ENCODE assay signal across 20 cellular contexts in the genomic region with DNA sequence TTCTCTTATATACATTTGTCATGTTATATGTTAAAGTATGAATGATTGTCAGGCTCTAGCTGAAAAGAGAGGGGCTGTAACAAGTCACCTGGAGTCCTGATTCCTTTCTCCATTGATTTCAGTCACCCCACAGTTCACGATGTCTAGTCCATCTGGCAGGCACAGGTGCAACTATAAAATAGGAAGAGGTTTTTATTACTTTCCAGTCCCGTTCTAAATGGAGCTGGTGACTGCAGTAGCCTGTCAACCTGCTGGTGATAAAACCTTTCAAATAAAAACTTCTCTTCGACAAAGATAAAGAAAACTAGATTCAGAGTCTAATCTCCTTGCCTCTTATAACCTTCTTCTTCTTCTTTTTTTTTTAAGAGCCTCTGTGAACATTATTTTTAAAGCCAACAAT.
"Had no signal": no experiment of that assay in that cellular context is flagged by ENCODE, and none has a peak within 500 bp of the region (broad histone marks: within the 10 kb centered on the region; RNA-seq: fewer than 3 reads in every experiment).

No MANE protein-coding gene starts in this region.

- ATAC-seq: activated T-helper 17 cell treated with anti-CD3 and anti-CD28 coated beads, Interleukin-2, amount 50 U/mL, for 72 hours; lower lobe of right lung; stimulated activated naive CD8-positive, alpha-beta T cell treated with anti-CD3 and anti-CD28 coated beads, Interleukin-15, Interleukin-2, amounts not matched to agents 100 U/mL and 50 U/mL, for 24 hours had no signal

- H3K4me1 ChIP-seq: lower lobe of right lung, tibial artery had no signal

- H3K27me3 Mint-ChIP-seq: activated B cell treated with CpG ODN at 0.5 μM for 24 hours; activated CD4-positive, alpha-beta memory T cell treated with anti-CD3 and anti-CD28 coated beads for 36 hours; activated naive CD8-positive, alpha-beta T cell treated with anti-CD3 and anti-CD28 coated beads for 36 hours; activated T-helper 17 cell treated with anti-CD3 and anti-CD28 coated beads, Interleukin-2, amount 50 U/mL, for 72 hours had no signal

- H3K36me3 Mint-ChIP-seq: activated CD4-positive, alpha-beta memory T cell treated with anti-CD3 and anti-CD28 coated beads for 36 hours; activated naive CD8-positive, alpha-beta T cell treated with anti-CD3 and anti-CD28 coated beads for 36 hours had no signal

- H3K4me3 Mint-ChIP-seq: activated B cell treated with CpG ODN at 0.5 μM for 24 hours; activated CD4-positive, alpha-beta memory T cell treated with anti-CD3 and anti-CD28 coated beads for 36 hours; activated naive CD8-positive, alpha-beta T cell treated with anti-CD3 and anti-CD28 coated beads for 36 hours; activated T-helper 17 cell treated with anti-CD3 and anti-CD28 coated beads, Interleukin-2, amount 50 U/mL, for 72 hours had no signal

- H3K9me3 ChIP-seq: lower lobe of right lung, tibial artery had no signal

- H3K27me3 ChIP-seq: cardiac muscle cell, tibial artery had no signal

- H3K4me3 ChIP-seq: cardiac muscle cell, lower lobe of right lung, tibial artery had no signal

- H3K36me3 ChIP-seq: cardiac muscle cell, lower lobe of right lung, tibial artery had no signal

- H3K27ac Mint-ChIP-seq: activated B cell treated with CpG ODN at 0.5 μM for 24 hours; activated CD4-positive, alpha-beta memory T cell treated with anti-CD3 and anti-CD28 coated beads for 36 hours; activated naive CD8-positive, alpha-beta T cell treated with anti-CD3 and anti-CD28 coated beads for 36 hours; activated T-helper 17 cell treated with anti-CD3 and anti-CD28 coated beads, Interleukin-2, amount 50 U/mL, for 72 hours; progenitor cell of endocrine pancreas had no signal

- H3K4me1 Mint-ChIP-seq: activated B cell treated with CpG ODN at 0.5 μM for 24 hours; activated naive CD8-positive, alpha-beta T cell treated with anti-CD3 and anti-CD28 coated beads for 36 hours; activated T-helper 17 cell treated with anti-CD3 and anti-CD28 coated beads, Interleukin-2, amount 50 U/mL, for 72 hours had no signal

- H3K27ac ChIP-seq: cardiac muscle cell, lower lobe of right lung, tibial artery had no signal

- H3K9me3 Mint-ChIP-seq: activated B cell treated with CpG ODN at 0.5 μM for 24 hours; activated CD4-positive, alpha-beta memory T cell treated with anti-CD3 and anti-CD28 coated beads for 36 hours; activated naive CD8-positive, alpha-beta T cell treated with anti-CD3 and anti-CD28 coated beads for 36 hours; activated T-helper 17 cell treated with anti-CD3 and anti-CD28 coated beads, Interleukin-2, amount 50 U/mL, for 72 hours had no signal

- DNase-seq: activated B cell treated with CpG ODN at 0.5 μM for 24 hours; activated CD4-positive, alpha-beta memory T cell treated with anti-CD3 and anti-CD28 coated beads for 36 hours; activated CD4-positive, alpha-beta T cell treated with anti-CD3 and anti-CD28 coated beads for 4 hours; activated naive CD4-positive, alpha-beta T cell; activated naive CD8-positive, alpha-beta T cell treated with anti-CD3 and anti-CD28 coated beads for 36 hours; amniotic stem cell; dermis blood vessel endothelial cell; effector memory CD4-positive, alpha-beta T cell; hypothalamus; islet precursor cell; lower lobe of right lung; stimulated activated CD4-positive, alpha-beta T cell treated with anti-CD3 and anti-CD28 coated beads, Interleukin-12 subunit alpha, Interleukin-12 subunit beta, amount 100 ng/mL, for 4 hours; stimulated activated CD4-positive, alpha-beta T cell treated with anti-CD3 and anti-CD28 coated beads, Interleukin-1b, Interleukin-23, amount 100 ng/mL, for 48 hours; stimulated activated naive CD8-positive, alpha-beta T cell treated with anti-CD3 and anti-CD28 coated beads, Interleukin-15, Interleukin-2, amounts not matched to agents 100 U/mL and 50 U/mL, for 24 hours; substantia nigra; T-helper 2 cell; tibial artery had no signal
